Comparison of ENCODE assay signal across 10 cellular contexts in genomic region chr2:238262496-238263122, GRCh38. TPM values are rescaled to one million over a fixed set of nuclear protein-coding genes. Genes with fewer than 3 reads are reported as not detected.
DNase-seq lines count a peak whose midpoint lies in the region; ATAC-seq and TF ChIP-seq lines count a peak whose summit lies in the region.
"Had no signal": no experiment of that assay in that cellular context is flagged by ENCODE, and none has a peak within 500 bp of the region (broad histone marks: within the 10 kb centered on the region; RNA-seq: fewer than 3 reads in every experiment).

No MANE protein-coding gene starts in this region.

- H3K4me3 ChIP-seq in hepatocyte (no peak overlapping the region), gastrocnemius medialis (no peak overlapping the region), vagina (no peak overlapping the region)
- H3K4me3 ChIP-seq: heart left ventricle, SJSA1 had no signal

- H3K79me2 ChIP-seq in hepatocyte, result no peaks in the 10 kb centered on the region

- peak; percentile 35 for DNase-seq in Right ventricle myocardium inferior (ENCODE audit: missing footprints)
- no peak for DNase-seq in Right ventricle myocardium superior
- no peak for DNase-seq in hepatocyte (ENCODE audit: low spot score)
- DNase-seq in gastrocnemius medialis, result no peak
- no peak for DNase-seq in vagina (ENCODE audit: extremely low spot score in 2 of 2)
- no peak for DNase-seq in stimulated activated naive CD4-positive, alpha-beta T cell (lab: John Stamatoyannopoulos, UW)
- no peak for DNase-seq in DMS79 treated with DMSO at 0.1 percent for 48 hours (lab: John Stamatoyannopoulos, UW)
- DNase-seq in T-helper 2 cell, result no peak

- H3K4me1 ChIP-seq in hepatocyte (ENCODE audit: insufficient read depth), result peaks cover 12% of the 10 kb centered on the region
- peaks cover 16 to 18% of the 10 kb centered on the region in 2 donors for H3K4me1 ChIP-seq in gastrocnemius medialis
- peaks cover 26% of the 10 kb centered on the region for H3K4me1 ChIP-seq in vagina
- H3K4me1 ChIP-seq: SJSA1 had no signal

- H3K27ac ChIP-seq in hepatocyte, result peak overlapping the region; percentile 74
- peak overlapping the region; percentile 55 to 70 (median 58) for H3K27ac ChIP-seq in gastrocnemius medialis
- H3K27ac ChIP-seq in vagina, result peak overlapping the region; percentile 78
- H3K27ac ChIP-seq: SJSA1 had no signal

- H3K9me3 ChIP-seq in hepatocyte (ENCODE audit: low read depth), result no peaks in the 10 kb centered on the region
- no peaks in the 10 kb centered on the region for H3K9me3 ChIP-seq in gastrocnemius medialis
- H3K9me3 ChIP-seq in vagina, result no peaks in the 10 kb centered on the region
- H3K9me3 ChIP-seq: heart left ventricle, SJSA1 had no signal

- 97% methylated on average over 11 of the region's 12 CpGs for WGBS in hepatocyte (ENCODE audit: low lambda C conversion rate, missing lambda C conversion rate)

- H3K36me3 ChIP-seq in hepatocyte (replicated peaks; ENCODE audit: insufficient read depth, low read depth), result no peaks in the 10 kb centered on the region
- H3K36me3 ChIP-seq in gastrocnemius medialis, result peaks cover 6 to 69% of the 10 kb centered on the region in 2 donors
- peaks cover 0 to 42% of the 10 kb centered on the region in 2 donors for H3K36me3 ChIP-seq in vagina

- H3K4me2 ChIP-seq in hepatocyte, result peak overlapping the region; percentile 41

- H4K20me1 ChIP-seq in hepatocyte (ENCODE audit: insufficient read depth, poor library complexity, severe bottlenecking), result no peaks in the 10 kb centered on the region

- H3K27me3 ChIP-seq in hepatocyte, result no peaks in the 10 kb centered on the region
- H3K27me3 ChIP-seq in gastrocnemius medialis, result no peaks in the 10 kb centered on the region
- H3K27me3 ChIP-seq in vagina, result no peaks in the 10 kb centered on the region
- H3K27me3 ChIP-seq: heart left ventricle, SJSA1 had no signal

- ATAC-seq in Right ventricle myocardium inferior, result no peak
- no peak for ATAC-seq in Right ventricle myocardium superior (ENCODE audit: poor library complexity)
- no peak for ATAC-seq in gastrocnemius medialis

- H3K9me2 ChIP-seq in hepatocyte (replicated peaks; ENCODE audit: insufficient read depth), result no peaks in the 10 kb centered on the region

- intact Hi-C loops in Right ventricle myocardium inferior (cut with DNase I), result loop anchor here (2.0 to 10.0 kb wide), 4 partner anchors 98 to 680 kb away; partner anchors contain the start of gene RAMP1
- intact Hi-C loops in Right ventricle myocardium superior (cut with DNase I), result loop anchor here (5.0 to 10.0 kb wide), 2 partner anchors 198 to 405 kb away; partner anchors contain the start of genes RAMP1 and SCLY
- intact Hi-C loops in gastrocnemius medialis (cut with DNase I; ENCODE audit: low total_unique reads), result loop anchor here (5.0 kb wide), 1 partner anchor 400 kb away; no protein-coding TSS in a partner anchor
- intact Hi-C loops in vagina (cut with DNase I), result no loop called here

- TF ChIP-seq POLR2A in gastrocnemius medialis (IDR thresholded peaks at IDR 0.05) (no peak), vagina (IDR thresholded peaks at IDR 0.05) (no peak)

- in situ Hi-C loops in gastrocnemius medialis (cut with MboI; ENCODE audit: low sequenced_read_pairs in 4 of 4), result loop anchor here in 3 of 4 donors (10.0 to 25.0 kb wide), 3 partner anchors 300 to 408 kb away; partner anchors contain the start of genes RAMP1 (in 3 of the 3) and UBE2F (in 1 of the 3)

- TF ChIP-seq CTCF in hepatocyte (IDR thresholded peaks at IDR 0.05; ENCODE audit: poor library complexity) (no peak), gastrocnemius medialis (IDR thresholded peaks at IDR 0.05 in 4 of 5, conservative IDR thresholded peaks at IDR 0.05 in 1 of 5) (no peak), vagina (IDR thresholded peaks at IDR 0.05) (peak in 1 of 3 experiments; percentile 3)

- H2AFZ ChIP-seq in hepatocyte, result no peak overlapping the region

RNA-seq across cellular contexts. Expression of gene HES6, which starts 22.8 kb away (rescaled TPM):
- total RNA-seq in Right ventricle myocardium inferior (4.3 TPM), Right ventricle myocardium superior (2.5 TPM), hepatocyte (14.1 and 17.8 TPM in 2 replicates), gastrocnemius medialis (10 to 100 TPM; 10.9 to 49.1 (median 27.2) TPM), vagina (8.6 TPM)
- 23.0 and 28.5 TPM in 2 replicates for polyA plus RNA-seq in hepatocyte

RNA-seq across cellular contexts. Expression of gene PER2, which starts 25.8 kb away (rescaled TPM):
- total RNA-seq in Right ventricle myocardium inferior (4.7 TPM), Right ventricle myocardium superior (3.6 TPM), hepatocyte (6.1 and 8.9 TPM in 2 replicates), gastrocnemius medialis (1 to 10 TPM; 4.1 to 7.5 (median 6.7) TPM), vagina (21.1 TPM)
- polyA plus RNA-seq in hepatocyte, result 6.0 and 6.4 TPM in 2 replicates

RNA-seq across cellular contexts. Expression of gene TRAF3IP1, which starts 57.7 kb away (rescaled TPM):
- total RNA-seq in Right ventricle myocardium inferior, result 11.2 TPM
- 13.6 TPM for total RNA-seq in Right ventricle myocardium superior
- total RNA-seq in hepatocyte, result 9.0 and 9.7 TPM in 2 replicates
- 8.4 and 9.1 TPM in 2 replicates for polyA plus RNA-seq in hepatocyte
- total RNA-seq in gastrocnemius medialis, result 10 to 100 TPM in 2 of 4 donors, 1 to 10 TPM in 2; 8.5 to 20.8 (median 10.9) TPM
- total RNA-seq in vagina, result 10.3 TPM

RNA-seq across cellular contexts. Expression of gene ILKAP, which starts 59.1 kb away (rescaled TPM):
- total RNA-seq in Right ventricle myocardium inferior, result 26.2 TPM
- total RNA-seq in Right ventricle myocardium superior, result 23.8 TPM
- 20.4 and 25.9 TPM in 2 replicates for total RNA-seq in hepatocyte
- polyA plus RNA-seq in hepatocyte, result 36.6 and 37.5 TPM in 2 replicates
- 10 to 100 TPM; 16.6 to 30.1 (median 23.3) TPM for total RNA-seq in gastrocnemius medialis
- 62.6 TPM for total RNA-seq in vagina
